In genomic region chr3:113695426-113695817, GRCh38 we compare ENCODE assay signal across 1 cellular context.
TF ChIP-seq lines count a peak whose summit lies in the region.

No MANE protein-coding gene starts in this region.

TF ChIP-seq in IMR-90, 13 proteins besides CTCF, POLR2A, EP300 and RAD21:
- TF ChIP-seq MAZ (IDR thresholded peaks at IDR 0.05; ENCODE audit: borderline replicate concordance, low read depth, low read length) (no peak), RCOR1 (IDR thresholded peaks at IDR 0.05; ENCODE audit: insufficient replicate concordance, low read length) (no peak), CEBPB (IDR thresholded peaks at IDR 0.05; ENCODE audit: low read depth, low read length) (no peak), MAFK (IDR thresholded peaks at IDR 0.05; ENCODE audit: low read depth, low read length) (no peak), BHLHE40 (IDR thresholded peaks at IDR 0.05; ENCODE audit: low read depth, low read length) (no peak), FOS (IDR thresholded peaks at IDR 0.05; ENCODE audit: low read depth, low read length) (no peak)
- TF ChIP-seq, protein P1, sequence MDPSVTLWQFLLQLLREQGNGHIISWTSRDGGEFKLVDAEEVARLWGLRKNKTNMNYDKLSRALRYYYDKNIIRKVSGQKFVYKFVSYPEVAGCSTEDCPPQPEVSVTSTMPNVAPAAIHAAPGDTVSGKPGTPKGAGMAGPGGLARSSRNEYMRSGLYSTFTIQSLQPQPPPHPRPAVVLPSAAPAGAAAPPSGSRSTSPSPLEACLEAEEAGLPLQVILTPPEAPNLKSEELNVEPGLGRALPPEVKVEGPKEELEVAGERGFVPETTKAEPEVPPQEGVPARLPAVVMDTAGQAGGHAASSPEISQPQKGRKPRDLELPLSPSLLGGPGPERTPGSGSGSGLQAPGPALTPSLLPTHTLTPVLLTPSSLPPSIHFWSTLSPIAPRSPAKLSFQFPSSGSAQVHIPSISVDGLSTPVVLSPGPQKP (IDR thresholded peaks at IDR 0.05; ENCODE audit: borderline replicate concordance, low read depth, low read length), result no peak
